ENCODE assay signal across 26 cellular contexts in the genomic region with DNA sequence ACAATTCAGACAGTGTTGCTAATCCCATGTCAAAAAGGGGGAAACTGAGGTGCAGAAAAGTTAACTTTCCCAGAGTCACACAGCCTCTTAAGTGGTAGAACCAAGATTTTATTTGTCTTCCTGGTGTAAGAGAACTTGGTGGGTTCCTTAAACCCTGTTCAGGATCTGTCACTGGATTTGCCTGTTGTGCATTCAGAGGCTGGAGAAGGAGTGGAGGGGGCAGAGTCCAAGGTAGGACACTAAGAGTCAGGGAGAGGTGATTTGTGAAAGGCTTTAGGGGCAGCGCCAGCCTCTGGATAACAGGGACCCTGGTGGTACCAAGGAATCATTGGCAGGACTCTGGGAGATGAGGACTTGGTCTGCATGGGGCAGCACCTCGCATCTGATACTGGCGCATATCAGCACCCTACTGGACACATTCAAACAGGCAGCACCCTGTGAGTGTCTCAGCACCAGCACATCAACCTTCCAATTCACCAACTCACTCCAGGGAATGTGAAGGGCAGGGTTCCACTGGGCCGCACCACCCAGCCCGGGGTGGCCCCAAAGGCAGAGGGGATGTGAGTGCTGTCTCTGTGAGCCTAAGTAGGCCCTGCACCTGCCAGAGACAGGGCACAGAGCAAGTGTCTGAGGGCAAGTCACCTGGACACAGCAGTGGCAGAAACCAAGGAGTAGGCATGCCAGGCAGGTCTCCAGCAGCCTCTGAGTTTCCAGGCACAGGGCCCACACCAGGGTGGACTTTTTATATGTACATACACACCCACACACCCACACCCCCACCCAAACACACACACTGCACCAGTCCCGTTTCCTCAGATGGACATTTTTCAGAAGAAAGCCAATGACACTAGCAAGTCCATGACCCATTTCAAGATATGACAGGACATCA.
"Had no signal": no experiment of that assay in that cellular context is flagged by ENCODE, and none has a peak within 500 bp of the region (broad histone marks: within the 10 kb centered on the region; RNA-seq: fewer than 3 reads in every experiment).

No MANE protein-coding gene starts in this region.

- H3K9me3 ChIP-seq: sigmoid colon, SK-N-SH, upper lobe of right lung had no signal

- H3K27ac Mint-ChIP-seq: activated naive CD4-positive, alpha-beta T cell treated with anti-CD3 and anti-CD28 coated beads, Interleukin-2, amount 10 ng/mL, durations not matched to agents 7 days and 5 days; brain; naive thymus-derived CD4-positive, alpha-beta T cell; stimulated activated naive B cell treated with anti-CD40 and anti-IgM and Interleukin-4, amounts not matched to agents 10 μg/mL and 1 μg/mL and 100 μg/mL, for 72 hours; T-helper 2 cell treated with Interferon-gamma antibody and Interleukin-4, amounts not matched to agents 5 μg/mL and 100 μg/mL, for 36 hours had no signal

- H3K36me3 ChIP-seq: sigmoid colon, upper lobe of right lung, WERI-Rb-1 had no signal

- FAIRE-seq: endothelial cell of umbilical vein, frontal cortex had no signal

- ATAC-seq: activated T-cell treated with anti-CD3 and anti-CD28 coated beads, Interleukin-2, amount 50 U/mL, for 4 hours; esophagus mucosa; naive thymus-derived CD4-positive, alpha-beta T cell; stimulated activated naive B cell treated with anti-CD40 and anti-IgM and Interleukin-4, amounts not matched to agents 10 μg/mL and 1 μg/mL and 100 μg/mL, for 72 hours; upper lobe of right lung had no signal

- H3K4me3 ChIP-seq: hepatocyte, sigmoid colon, upper lobe of right lung had no signal

- H3K79me2 ChIP-seq: hepatocyte had no signal

- H3K27me3 ChIP-seq: hepatocyte, sigmoid colon, upper lobe of right lung had no signal

- H2AFZ ChIP-seq: hepatocyte had no signal

- H3K36me3 Mint-ChIP-seq: brain; stimulated activated naive B cell treated with anti-CD40 and anti-IgM and Interleukin-4, amounts not matched to agents 10 μg/mL and 1 μg/mL and 100 μg/mL, for 72 hours had no signal

- H3K4me1 ChIP-seq: upper lobe of right lung had no signal

- H3K9ac ChIP-seq: SK-N-SH had no signal

- H3K27ac ChIP-seq: hepatocyte, sigmoid colon, upper lobe of right lung, WERI-Rb-1 had no signal

- H3K27me3 Mint-ChIP-seq: naive thymus-derived CD4-positive, alpha-beta T cell had no signal

- H3K4me2 ChIP-seq: hepatocyte, SK-N-SH had no signal

- DNase-seq: activated CD4-positive, CD25-positive, alpha-beta regulatory T cell treated with anti-CD3 and anti-CD28 coated beads, Interleukin-2, amount 50 U/mL, for 72 hours; activated CD8-positive, alpha-beta memory T cell treated with anti-CD3 and anti-CD28 coated beads, Interleukin-2, amount 50 U/mL, for 4 hours; activated effector memory CD4-positive, alpha-beta T cell treated with anti-CD3 and anti-CD28 coated beads, Interleukin-2, amount 50 U/mL, for 16 hours; activated naive CD4-positive, alpha-beta T cell treated with anti-CD3 and anti-CD28 coated beads, Interleukin-2, amount 10 ng/mL, durations not matched to agents 7 days and 5 days; activated T-cell treated with anti-CD3 and anti-CD28 coated beads, Interleukin-2, amount 50 U/mL, for 4 hours; aorta; dermis blood vessel endothelial cell; effector memory CD4-positive, alpha-beta T cell; glutamatergic neuron; kidney glomerular epithelial cell; mesendoderm; naive thymus-derived CD4-positive, alpha-beta T cell; sigmoid colon; SK-N-SH; stimulated activated CD4-positive, alpha-beta T cell treated with anti-CD3 and anti-CD28 coated beads, Interleukin-2, amount 100 ng/mL, for 48 hours; stimulated activated CD8-positive, alpha-beta memory T cell treated with anti-CD3 and anti-CD28 coated beads, Interleukin-4, amount 100 ng/mL, for 48 hours; stimulated activated naive B cell treated with anti-CD40 and anti-IgM and Interleukin-4, amounts not matched to agents 10 μg/mL and 1 μg/mL and 100 μg/mL, for 72 hours; upper lobe of right lung; WERI-Rb-1 had no signal

- H3K9me3 Mint-ChIP-seq: activated T-cell treated with anti-CD3 and anti-CD28 coated beads, Interleukin-2, amount 50 U/mL, for 4 hours; brain; stimulated activated naive B cell treated with anti-CD40 and anti-IgM and Interleukin-4, amounts not matched to agents 10 μg/mL and 1 μg/mL and 100 μg/mL, for 72 hours; T-helper 2 cell treated with Interferon-gamma antibody and Interleukin-4, amounts not matched to agents 5 μg/mL and 100 μg/mL, for 36 hours had no signal

- H3K4me1 Mint-ChIP-seq: neural crest cell had no signal

- H3K4me3 Mint-ChIP-seq: activated naive CD4-positive, alpha-beta T cell treated with anti-CD3 and anti-CD28 coated beads, Interleukin-2, amount 10 ng/mL, durations not matched to agents 7 days and 5 days; activated T-cell treated with anti-CD3 and anti-CD28 coated beads, Interleukin-2, amount 50 U/mL, for 4 hours; brain; naive thymus-derived CD4-positive, alpha-beta T cell; neural crest cell; stimulated activated naive B cell treated with anti-CD40 and anti-IgM and Interleukin-4, amounts not matched to agents 10 μg/mL and 1 μg/mL and 100 μg/mL, for 72 hours; T-helper 2 cell treated with Interferon-gamma antibody and Interleukin-4, amounts not matched to agents 5 μg/mL and 100 μg/mL, for 36 hours had no signal
